9 cellular contexts compared by ENCODE assay signal in genomic region chr19:14003279-14004051, GRCh38. TPM values are rescaled to one million over a fixed set of nuclear protein-coding genes. Genes with fewer than 3 reads are reported as not detected.
DNase-seq lines count a peak whose midpoint lies in the region; ATAC-seq lines count a peak whose summit lies in the region.
"Had no signal": no experiment of that assay in that cellular context is flagged by ENCODE, and none has a peak within 500 bp of the region (broad histone marks: within the 10 kb centered on the region; RNA-seq: fewer than 3 reads in every experiment).

No MANE protein-coding gene starts in this region.

- no peaks in the 10 kb centered on the region for H3K36me3 ChIP-seq in naive thymus-derived CD4-positive, alpha-beta T cell (ENCODE audit: control insufficient read depth in 2 of 3, insufficient read depth in 3 of 3, low read length in 3 of 3)

- no peaks in the 10 kb centered on the region for H3K9me3 Mint-ChIP-seq in stimulated activated naive CD8-positive, alpha-beta T cell treated with anti-CD3 and anti-CD28 coated beads, Interleukin-15, Interleukin-2, amounts not matched to agents 100 ng/mL and 50 ng/mL, for 24 hours
- H3K9me3 Mint-ChIP-seq in naive thymus-derived CD4-positive, alpha-beta T cell: peaks cover 0 to 7% (median 0%) of the 10 kb centered on the region in 11 donors

- CTCF ChIA-PET in naive thymus-derived CD4-positive, alpha-beta T cell (lab: Charles Lee): interaction anchor here (0.6 to 2.2 kb wide), 4 partner anchors 18 to 547 kb away, joined by 3 to 6 read pairs (median 4); no protein-coding TSS in a partner anchor

- H3K36me3 Mint-ChIP-seq in stimulated activated naive CD8-positive, alpha-beta T cell treated with anti-CD3 and anti-CD28 coated beads, Interleukin-15, Interleukin-2, amounts not matched to agents 100 ng/mL and 50 ng/mL, for 24 hours (ENCODE audit: low read depth): peaks cover 10% of the 10 kb centered on the region
- peaks cover 0 to 17% (median 5%) of the 10 kb centered on the region in 5 donors for H3K36me3 Mint-ChIP-seq in naive thymus-derived CD4-positive, alpha-beta T cell

- no peak overlapping the region for H3K4me3 ChIP-seq in naive thymus-derived CD4-positive, alpha-beta T cell (ENCODE audit: low read length)

- no peaks in the 10 kb centered on the region for H3K27me3 Mint-ChIP-seq in stimulated activated naive CD8-positive, alpha-beta T cell treated with anti-CD3 and anti-CD28 coated beads, Interleukin-15, Interleukin-2, amounts not matched to agents 100 ng/mL and 50 ng/mL, for 24 hours
- H3K27me3 Mint-ChIP-seq in naive thymus-derived CD4-positive, alpha-beta T cell: no peaks in the 10 kb centered on the region

- peaks cover 52 to 54% of the 10 kb centered on the region in 2 donors for H3K4me1 ChIP-seq in naive thymus-derived CD4-positive, alpha-beta T cell (ENCODE audit: control insufficient read depth in 2 of 2, insufficient read depth in 2 of 2, low read length in 2 of 2)

- peak overlapping the region; percentile 95 for H3K27ac Mint-ChIP-seq in stimulated activated naive CD8-positive, alpha-beta T cell treated with anti-CD3 and anti-CD28 coated beads, Interleukin-15, Interleukin-2, amounts not matched to agents 100 ng/mL and 50 ng/mL, for 24 hours
- H3K27ac Mint-ChIP-seq in naive thymus-derived CD4-positive, alpha-beta T cell: peak overlapping the region; percentile 92 to 100 (median 98)

- H3K9me3 ChIP-seq in naive thymus-derived CD4-positive, alpha-beta T cell (ENCODE audit: control insufficient read depth in 2 of 3, low read length in 3 of 3): no peaks in the 10 kb centered on the region

- POLR2A ChIA-PET in naive thymus-derived CD4-positive, alpha-beta T cell (lab: Charles Lee): interaction anchor here (0.7 to 11.6 kb wide), 12 partner anchors 18 to 514 kb away, joined by 3 to 162 read pairs (median 4); partner anchors contain the start of genes C19orf53, DCAF15, IL27RA and RLN3

- peaks cover 66% of the 10 kb centered on the region for H3K4me1 Mint-ChIP-seq in stimulated activated naive CD8-positive, alpha-beta T cell treated with anti-CD3 and anti-CD28 coated beads, Interleukin-15, Interleukin-2, amounts not matched to agents 100 ng/mL and 50 ng/mL, for 24 hours (ENCODE audit: low read depth)
- H3K4me1 Mint-ChIP-seq in naive thymus-derived CD4-positive, alpha-beta T cell: peaks cover 38 to 70% (median 54%) of the 10 kb centered on the region in 7 donors

- peak overlapping the region; percentile 56 for H3K4me3 Mint-ChIP-seq in stimulated activated naive CD8-positive, alpha-beta T cell treated with anti-CD3 and anti-CD28 coated beads, Interleukin-15, Interleukin-2, amounts not matched to agents 100 ng/mL and 50 ng/mL, for 24 hours
- peak overlapping the region; percentile 70 to 85 (median 74) for H3K4me3 Mint-ChIP-seq in naive thymus-derived CD4-positive, alpha-beta T cell

- intact Hi-C loops in naive thymus-derived CD4-positive, alpha-beta T cell (cut with micrococcal nuclease): no loop called here

- H3K27me3 ChIP-seq in naive thymus-derived CD4-positive, alpha-beta T cell (ENCODE audit: control insufficient read depth in 2 of 2, insufficient read depth in 2 of 2, low read length in 2 of 2): no peaks in the 10 kb centered on the region

- in situ Hi-C loops in G401 (cut with HindIII; ENCODE audit: low sequenced_read_pairs): no loop called here

- no peak for ATAC-seq in stimulated activated naive CD8-positive, alpha-beta T cell treated with anti-CD3 and anti-CD28 coated beads, Interleukin-15, Interleukin-2, amounts not matched to agents 100 U/mL and 50 U/mL, for 24 hours
- no peak for ATAC-seq in naive thymus-derived CD4-positive, alpha-beta T cell

- DNase-seq in stimulated activated naive CD8-positive, alpha-beta T cell treated with anti-CD3 and anti-CD28 coated beads, Interleukin-15, Interleukin-2, amounts not matched to agents 100 U/mL and 50 U/mL, for 24 hours: no peak
- peak in 5 of 9 donors; percentile 30 to 41 (median 32) for DNase-seq in naive thymus-derived CD4-positive, alpha-beta T cell
- no peak for DNase-seq in kidney glomerular epithelial cell (lab: John Stamatoyannopoulos, UW)
- no peak for DNase-seq in HPDE6-E6E7 (ENCODE audit: extremely low spot score)
- DNase-seq in activated CD4-positive, CD25-positive, alpha-beta regulatory T cell (lab: John Stamatoyannopoulos, UW): no peak
- no peak for DNase-seq in G401 (ENCODE audit: low spot score)

- H3K27ac ChIP-seq in cingulate gyrus (ENCODE audit: low read depth, low read length): peak overlapping the region; percentile 58
- H3K27ac ChIP-seq in naive thymus-derived CD4-positive, alpha-beta T cell (ENCODE audit: low read depth, low read length): peak overlapping the region; percentile 99

RNA-seq across cellular contexts. Expression of gene RFX1, which starts 2.7 kb away (rescaled TPM):
- 10 to 100 TPM; 15.7 to 23.5 (median 20.5) TPM for total RNA-seq in naive thymus-derived CD4-positive, alpha-beta T cell
- 1 to 10 TPM; 1.0 TPM for polyA plus RNA-seq in naive thymus-derived CD4-positive, alpha-beta T cell
- 1.8 and 6.0 TPM in 2 replicates for total RNA-seq in G401 (2014; rRNA removed; shearing (Covaris generic))

RNA-seq across cellular contexts. Expression of gene RLN3, which starts 24.5 kb away (rescaled TPM):
- total RNA-seq in naive thymus-derived CD4-positive, alpha-beta T cell: not detected
- polyA plus RNA-seq in naive thymus-derived CD4-positive, alpha-beta T cell: not detected
- total RNA-seq in G401 (2014; rRNA removed; shearing (Covaris generic)): not detected in 2 replicates
- total RNA-seq: M059J had no signal

RNA-seq across cellular contexts. Expression of gene IL27RA, which starts 28.1 kb away (rescaled TPM):
- 100 to 1,000 TPM in 1 of 5 experiments, 10 to 100 TPM in 4; 32.1 to 118 (median 83.2) TPM for total RNA-seq in naive thymus-derived CD4-positive, alpha-beta T cell
- polyA plus RNA-seq in naive thymus-derived CD4-positive, alpha-beta T cell: 100 to 1,000 TPM in 1 of 2 donors, 10 to 100 TPM in 1; 76.4 to 120 TPM
- 28.1 and 32.5 TPM in 2 replicates for total RNA-seq in G401 (2014; rRNA removed; shearing (Covaris generic))

RNA-seq across cellular contexts. Expression of gene DCAF15, which starts 51.2 kb away (rescaled TPM):
- 10 to 100 TPM; 68.5 to 92.0 (median 87.2) TPM for total RNA-seq in naive thymus-derived CD4-positive, alpha-beta T cell
- 1 to 10 TPM; 3.7 to 8.8 TPM for polyA plus RNA-seq in naive thymus-derived CD4-positive, alpha-beta T cell
- 33.2 and 38.2 TPM in 2 replicates for total RNA-seq in G401 (2014; rRNA removed; shearing (Covaris generic))

RNA-seq across cellular contexts. Expression of gene PALM3, which starts 58.4 kb away (rescaled TPM):
- total RNA-seq in naive thymus-derived CD4-positive, alpha-beta T cell: under 1 TPM in 1 of 5 experiments, not detected in 4; 0.22 TPM
- polyA plus RNA-seq in naive thymus-derived CD4-positive, alpha-beta T cell: not detected
- total RNA-seq in G401 (2014; rRNA removed; shearing (Covaris generic)): 14.8 and 23.1 TPM in 2 replicates

Comparison
In these comparisons a context has a peak if more than half of its experiments do, and no peak if none do; other contexts are left out.
1. DNase-seq: peak in naive thymus-derived CD4-positive, alpha-beta T cell (5 of 9); none in stimulated activated naive CD8-positive, alpha-beta T cell treated with anti-CD3 and anti-CD28 coated beads, Interleukin-15, Interleukin-2, amounts not matched to agents 100 U/mL and 50 U/mL, for 24 hours (single experiment), kidney glomerular epithelial cell (single experiment), HPDE6-E6E7 (single experiment), activated CD4-positive, CD25-positive, alpha-beta regulatory T cell (0 of 4) and G401 (single experiment).